16 cellular contexts compared by ENCODE assay signal in genomic region chr9:99358668-99359067, GRCh38.
DNase-seq lines count a peak whose midpoint lies in the region; ATAC-seq and TF ChIP-seq lines count a peak whose summit lies in the region.
"Had no signal": no experiment of that assay in that cellular context is flagged by ENCODE, and none has a peak within 500 bp of the region (broad histone marks: within the 10 kb centered on the region; RNA-seq: fewer than 3 reads in every experiment).

No MANE protein-coding gene starts in this region.

- peaks cover 0 to 38% (median 11%) of the 10 kb centered on the region in 9 donors for H3K4me1 ChIP-seq in heart right ventricle
- H3K4me1 ChIP-seq in right cardiac atrium (ENCODE audit: control insufficient read depth, insufficient read depth, low read length), result peaks cover 2% of the 10 kb centered on the region
- no peaks in the 10 kb centered on the region for H3K4me1 ChIP-seq in hepatocyte (ENCODE audit: insufficient read depth)

- no peaks in the 10 kb centered on the region for H3K36me3 ChIP-seq in heart right ventricle
- H3K36me3 ChIP-seq in hepatocyte (replicated peaks; ENCODE audit: insufficient read depth, low read depth), result no peaks in the 10 kb centered on the region

- DNase-seq in Right ventricle myocardium inferior (ENCODE audit: missing footprints) (no peak), cardiac septum (ENCODE audit: low spot score) (no peak), heart right ventricle (peak in 1 of 2 donors; percentile 25), right cardiac atrium (peak in 2 of 3 donors; percentile 70 to 71), T-helper 2 cell (no peak), hepatocyte (ENCODE audit: low spot score) (no peak), MV-4-11 (lab: John Stamatoyannopoulos, UW) (no peak)
- DNase-seq in stimulated activated CD4-positive, alpha-beta T cell treated with anti-CD3 and anti-CD28 coated beads, Interleukin-12 subunit alpha, Interleukin-12 subunit beta, amount 100 ng/mL, for 4 hours, result no peak
- DNase-seq: CD8-positive, alpha-beta T cell; COR-L47; DMS153; DMS79 treated with DMSO at 0.1 percent for 48 hours; EL; GM23248 had no signal

- H3K27me3 ChIP-seq in heart right ventricle, result peaks cover 0 to 15% (median 4%) of the 10 kb centered on the region in 7 donors
- no peaks in the 10 kb centered on the region for H3K27me3 ChIP-seq in right cardiac atrium (ENCODE audit: control insufficient read depth, insufficient read depth)
- H3K27me3 ChIP-seq in hepatocyte, result peaks cover 33% of the 10 kb centered on the region

- H3K4me3 ChIP-seq in heart right ventricle (no peak overlapping the region), right cardiac atrium (ENCODE audit: low read length) (no peak overlapping the region), hepatocyte (no peak overlapping the region)
- H3K4me3 ChIP-seq: GM23248 had no signal

- intact Hi-C loops in Right ventricle myocardium inferior (cut with DNase I), result loop anchor here (2.0 kb wide), 1 partner anchor 204 kb away; no protein-coding TSS in a partner anchor
- intact Hi-C loops in cardiac septum (cut with DNase I), result loop anchor here (2.0 kb wide), 2 partner anchors 92 to 204 kb away; no protein-coding TSS in a partner anchor
- intact Hi-C loops in heart right ventricle (cut with DNase I), result loop anchor here in 7 of 10 donors (5.0 to 10.0 kb wide), 6 partner anchors 89 to 464 kb away; partner anchors contain the start of gene NR4A3 (in 3 of the 7)
- intact Hi-C loops in right cardiac atrium (cut with DNase I), result loop anchor here in 1 of 4 donors (5.0 kb wide), 1 partner anchor 464 kb away; the partner anchor contains the start of gene NR4A3

- no peaks in the 10 kb centered on the region for H3K9me3 ChIP-seq in heart right ventricle
- H3K9me3 ChIP-seq in right cardiac atrium (ENCODE audit: control insufficient read depth, low read length), result no peaks in the 10 kb centered on the region
- no peaks in the 10 kb centered on the region for H3K9me3 ChIP-seq in hepatocyte (ENCODE audit: low read depth)

- ATAC-seq in Right ventricle myocardium inferior, result peak; percentile 64
- ATAC-seq in heart right ventricle, result peak; percentile 44 to 87 (median 76)
- ATAC-seq in right cardiac atrium, result peak; percentile 72 to 80
- ATAC-seq: CD8-positive, alpha-beta T cell had no signal

- H3K9me2 ChIP-seq in hepatocyte (replicated peaks; ENCODE audit: insufficient read depth), result no peaks in the 10 kb centered on the region

- H2AFZ ChIP-seq in hepatocyte, result no peak overlapping the region
- H2AFZ ChIP-seq: GM23248 had no signal

- H4K20me1 ChIP-seq in hepatocyte (ENCODE audit: insufficient read depth, poor library complexity, severe bottlenecking), result no peaks in the 10 kb centered on the region

- WGBS in heart right ventricle, 2 donors, result 56 to 64% methylated on average over 7 of the region's 7 CpGs
- 68% methylated on average over 7 of the region's 7 CpGs for WGBS in right cardiac atrium
- 90% methylated on average over 7 of the region's 7 CpGs for WGBS in hepatocyte (ENCODE audit: low lambda C conversion rate, missing lambda C conversion rate)

- H3K79me2 ChIP-seq in hepatocyte, result no peaks in the 10 kb centered on the region

- H3K27ac ChIP-seq in heart right ventricle (peak overlapping the region in 9 of 10 donors; percentile 3 to 88 (median 80)), right cardiac atrium (ENCODE audit: low read length) (peak overlapping the region; percentile 92), hepatocyte (no peak overlapping the region)
- H3K27ac ChIP-seq: 22Rv1, GM23248, HL-60 had no signal

- no peak for TF ChIP-seq CTCF in heart right ventricle (IDR thresholded peaks at IDR 0.05)
- TF ChIP-seq CTCF in hepatocyte (IDR thresholded peaks at IDR 0.05; ENCODE audit: poor library complexity), result no peak

- H3K4me2 ChIP-seq in hepatocyte, result no peak overlapping the region

Comparison
In these comparisons a context has a peak if more than half of its experiments do, and no peak if none do; other contexts are left out.
1. DNase-seq: peak in right cardiac atrium (2 of 3); none in Right ventricle myocardium inferior (single experiment), cardiac septum (single experiment), T-helper 2 cell (0 of 5), stimulated activated CD4-positive, alpha-beta T cell treated with anti-CD3 and anti-CD28 coated beads, Interleukin-12 subunit alpha, Interleukin-12 subunit beta, amount 100 ng/mL, for 4 hours (single experiment), hepatocyte (single experiment) and MV-4-11 (single experiment).
2. Peak in every context shown above with its lines, with median percentiles within 50 percentile points of each other: ATAC-seq.